Comparison of ENCODE assay signal across 20 cellular contexts in the genomic region with DNA sequence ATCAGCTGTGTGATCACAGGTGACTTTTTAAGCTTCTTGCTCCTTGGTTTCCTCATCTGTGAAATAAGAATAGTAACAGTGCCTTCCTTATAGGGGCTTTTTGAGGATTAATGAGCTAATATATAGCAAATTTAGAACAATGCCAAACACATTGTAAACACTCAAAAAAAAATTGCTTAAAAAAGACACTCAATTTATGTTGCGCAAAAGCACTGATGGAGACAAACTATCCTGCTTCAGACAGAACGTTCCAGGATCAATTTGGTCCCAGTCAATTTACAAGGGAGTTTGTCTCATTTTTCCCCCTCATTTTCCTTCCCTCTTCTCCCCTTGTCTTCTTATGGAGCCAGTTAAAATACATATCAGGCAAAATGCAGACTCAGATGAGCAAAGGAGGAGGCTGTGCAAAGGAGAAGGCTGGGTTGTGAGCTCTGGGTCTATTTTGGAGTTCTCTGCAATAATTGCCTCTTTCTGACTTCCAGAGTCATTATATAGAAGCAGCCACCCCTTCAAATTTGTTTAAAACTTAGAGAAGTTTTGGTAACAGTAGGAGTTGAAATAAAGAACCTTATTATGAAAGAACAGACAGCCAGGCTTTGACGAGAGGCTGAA.
DNase-seq lines count a peak whose midpoint lies in the region; ATAC-seq and TF ChIP-seq lines count a peak whose summit lies in the region.
"Had no signal": no experiment of that assay in that cellular context is flagged by ENCODE, and none has a peak within 500 bp of the region (broad histone marks: within the 10 kb centered on the region; RNA-seq: fewer than 3 reads in every experiment).

No MANE protein-coding gene starts in this region.

- H3K4me1 ChIP-seq in HUES48 (ENCODE audit: control insufficient read depth, insufficient read depth, low read length) = no peaks in the 10 kb centered on the region
- H3K4me1 ChIP-seq in adipocyte (ENCODE audit: control insufficient read depth, insufficient read depth, low read length) = peaks cover 30% of the 10 kb centered on the region
- peaks cover 18% of the 10 kb centered on the region for H3K4me1 ChIP-seq in hepatocyte (ENCODE audit: insufficient read depth)
- peaks cover 4% of the 10 kb centered on the region for H3K4me1 ChIP-seq in suprapubic skin
- H3K4me1 ChIP-seq: left ventricle myocardium inferior, psoas muscle had no signal

- H3K27me3 ChIP-seq in HUES48 (ENCODE audit: control insufficient read depth, insufficient read depth, low read length) (no peaks in the 10 kb centered on the region), adipocyte (replicated peaks; ENCODE audit: control insufficient read depth, insufficient read depth, low read length) (no peaks in the 10 kb centered on the region), hepatocyte (no peaks in the 10 kb centered on the region), suprapubic skin (no peaks in the 10 kb centered on the region)

- no peaks in the 10 kb centered on the region for H4K20me1 ChIP-seq in hepatocyte (ENCODE audit: insufficient read depth, poor library complexity, severe bottlenecking)

- TF ChIP-seq POLR2A in suprapubic skin (IDR thresholded peaks at IDR 0.05) = no peak

- H3K36me3 ChIP-seq in HUES48 (ENCODE audit: control insufficient read depth, insufficient read depth, low read length) = no peaks in the 10 kb centered on the region
- H3K36me3 ChIP-seq in adipocyte (ENCODE audit: control insufficient read depth, insufficient read depth, low read length, severe bottlenecking) = no peaks in the 10 kb centered on the region
- no peaks in the 10 kb centered on the region for H3K36me3 ChIP-seq in hepatocyte (replicated peaks; ENCODE audit: insufficient read depth, low read depth)
- no peaks in the 10 kb centered on the region for H3K36me3 ChIP-seq in suprapubic skin
- H3K36me3 ChIP-seq: left ventricle myocardium inferior had no signal

- WGBS in hepatocyte (ENCODE audit: low lambda C conversion rate, missing lambda C conversion rate) = 74% methylated on average over 3 of the region's 3 CpGs
- 59% methylated on average over 3 of the region's 3 CpGs for WGBS in suprapubic skin

- H3K79me2 ChIP-seq in hepatocyte = no peaks in the 10 kb centered on the region

- no peak for TF ChIP-seq EP300 in suprapubic skin (IDR thresholded peaks at IDR 0.05)

- no peak overlapping the region for H3K9ac ChIP-seq in HUES48 (ENCODE audit: low read depth, low read length)
- H3K9ac ChIP-seq in adipocyte (ENCODE audit: low read length) = peak overlapping the region; percentile 35

- H3K9me2 ChIP-seq in hepatocyte (replicated peaks; ENCODE audit: insufficient read depth) = no peaks in the 10 kb centered on the region

- no peak overlapping the region for H3K4me3 ChIP-seq in HUES48 (ENCODE audit: low read depth, low read length)
- peak overlapping the region; percentile 7 for H3K4me3 ChIP-seq in adipocyte (ENCODE audit: low read length)
- H3K4me3 ChIP-seq in hepatocyte = no peak overlapping the region
- H3K4me3 ChIP-seq in suprapubic skin = no peak overlapping the region
- H3K4me3 ChIP-seq: left ventricle myocardium inferior, mucosa of descending colon, psoas muscle, SK-N-MC had no signal

- H3K9me3 ChIP-seq in HUES48 (ENCODE audit: control insufficient read depth, insufficient read depth, low read length) = no peaks in the 10 kb centered on the region
- H3K9me3 ChIP-seq in adipocyte (ENCODE audit: control insufficient read depth, low read length) = no peaks in the 10 kb centered on the region
- H3K9me3 ChIP-seq in hepatocyte (ENCODE audit: low read depth) = no peaks in the 10 kb centered on the region
- no peaks in the 10 kb centered on the region for H3K9me3 ChIP-seq in suprapubic skin
- H3K9me3 ChIP-seq: left ventricle myocardium inferior, mucosa of descending colon, psoas muscle had no signal

- DNase-seq in adipocyte (ENCODE audit: low read depth) = no peak
- no peak for DNase-seq in hepatocyte (ENCODE audit: low spot score)
- no peak for DNase-seq in suprapubic skin (ENCODE audit: low spot score in 2 of 2)
- no peak for DNase-seq in iPS-NIHi7 (ENCODE audit: extremely low spot score)
- DNase-seq: activated B cell treated with CpG ODN at 0.5 μM for 24 hours; activated CD4-positive, alpha-beta memory T cell treated with anti-CD3 and anti-CD28 coated beads for 36 hours; activated effector memory CD4-positive, alpha-beta T cell treated with Interleukin-2 at 50 U/mL for 16 hours; DMS79 treated with DMSO at 0.1 percent for 48 hours; immature natural killer cell; left ventricle myocardium inferior; mucosa of descending colon; NCI-H1436; NCI-H526; psoas muscle; stimulated activated CD4-positive, alpha-beta T cell treated with anti-CD3 and anti-CD28 coated beads, Interleukin-4, amount 100 ng/mL, for 24 hours; stimulated activated naive CD4-positive, alpha-beta T cell treated with Interleukin-2 at 50 U/mL for 16 hours had no signal

- H3K27ac ChIP-seq in HUES48 (ENCODE audit: low read depth, low read length) (peak overlapping the region; percentile 5), hepatocyte (peak overlapping the region; percentile 82), suprapubic skin (peak overlapping the region; percentile 16)
- H3K27ac ChIP-seq: left ventricle myocardium inferior, psoas muscle, SK-N-MC had no signal

- TF ChIP-seq CTCF in hepatocyte (IDR thresholded peaks at IDR 0.05; ENCODE audit: poor library complexity) (no peak), suprapubic skin (IDR thresholded peaks at IDR 0.05) (no peak)

- H2AFZ ChIP-seq in hepatocyte = peak overlapping the region; percentile 18

- no peak overlapping the region for H3K4me2 ChIP-seq in hepatocyte

- ATAC-seq in HG03520 (IDR thresholded peaks at IDR 0.05; ENCODE audit: unreplicated experiment) (no peak), GM21576 (IDR thresholded peaks at IDR 0.05; ENCODE audit: unreplicated experiment) (no peak)

Comparison
In these comparisons a context has a peak if more than half of its experiments do, and no peak if none do; other contexts are left out.
1. H3K27ac ChIP-seq: peak in every context shown above with its lines; median percentile 82 in hepatocyte; 16 in suprapubic skin; 5 in HUES48.